ENCODE assay signal across 30 cellular contexts in the genomic region with DNA sequence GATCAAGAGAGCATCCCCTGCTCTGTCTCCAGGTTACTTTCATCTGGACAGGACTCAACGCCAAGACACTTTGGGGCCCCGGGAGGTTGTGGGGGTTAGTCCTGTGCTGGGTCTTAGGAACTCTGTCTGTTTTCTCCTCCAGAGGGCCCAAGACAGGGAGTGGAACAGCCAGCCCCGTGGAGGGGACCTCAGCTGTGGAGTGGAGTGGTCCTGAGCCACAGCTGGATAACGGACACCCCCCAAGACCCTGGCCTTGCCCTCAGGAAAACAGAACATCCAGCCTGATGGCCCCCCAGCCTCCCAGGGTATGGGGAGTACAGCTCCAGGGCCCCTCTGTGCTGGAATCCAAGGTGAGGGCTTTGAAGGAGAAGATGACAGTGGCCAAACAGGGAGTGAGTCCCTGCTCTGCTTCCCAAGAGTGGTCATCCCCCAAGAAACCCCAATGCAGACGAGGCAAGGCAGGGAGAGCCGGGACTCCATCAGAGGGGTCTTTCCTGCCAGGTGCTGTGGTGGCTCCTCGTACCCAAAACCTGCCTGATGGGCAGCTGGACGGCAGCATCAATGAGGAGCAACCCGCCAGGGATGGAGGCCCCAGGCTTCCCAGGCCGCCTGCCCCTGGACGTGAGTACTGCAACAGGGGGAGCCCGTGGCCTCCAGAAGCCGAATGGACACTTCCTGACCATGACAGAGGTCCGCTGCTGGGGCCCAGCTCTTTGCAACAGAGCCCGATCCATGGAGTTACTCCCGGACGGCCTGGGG. TPM values are rescaled to one million over a fixed set of nuclear protein-coding genes. Genes with fewer than 3 reads are reported as not detected.
"Had no signal": no experiment of that assay in that cellular context is flagged by ENCODE, and none has a peak within 500 bp of the region (broad histone marks: within the 10 kb centered on the region; RNA-seq: fewer than 3 reads in every experiment).

No MANE protein-coding gene starts in this region.

- H3K4me3 ChIP-seq: cardiac muscle cell, Peyer's patch had no signal

- ATAC-seq: activated CD8-positive, alpha-beta T cell treated with anti-CD3 and anti-CD28 coated beads for 36 hours; activated T-cell treated with anti-CD3 and anti-CD28 coated beads, Interleukin-2, amount 50 U/mL, for 72 hours; activated T-helper 17 cell treated with anti-CD3 and anti-CD28 coated beads, Interleukin-2, amount 50 U/mL, for 72 hours; PC-3 had no signal

- H3K9me3 ChIP-seq: Peyer's patch had no signal

- H3K27me3 ChIP-seq: Peyer's patch had no signal

- H3K27ac ChIP-seq: cardiac muscle cell, Peyer's patch, VCaP had no signal

- H3K36me3 ChIP-seq: cardiac muscle cell, Peyer's patch had no signal

- DNase-seq: activated CD4-positive, alpha-beta T cell treated with anti-CD3 and anti-CD28 coated beads for 1 hour; activated CD4-positive, alpha-beta T cell treated with anti-CD3 and anti-CD28 coated beads, Interleukin-2, amount 10 ng/mL, durations not matched to agents 24 days and 14 days; activated CD4-positive, alpha-beta T cell treated with anti-CD3 and anti-CD28 coated beads, Interleukin-2, amount 50 U/mL, for 4 hours; activated CD4-positive, CD25-positive, alpha-beta regulatory T cell; activated CD8-positive, alpha-beta T cell treated with anti-CD3 and anti-CD28 coated beads for 36 hours; activated effector memory CD4-positive, alpha-beta T cell treated with anti-CD3 and anti-CD28 coated beads, Interleukin-2, amount 50 U/mL, for 16 hours; activated naive CD4-positive, alpha-beta T cell; activated naive CD4-positive, alpha-beta T cell treated with anti-CD3 and anti-CD28 coated beads, Interleukin-2, amount 50 U/mL, for 16 hours; activated naive CD8-positive, alpha-beta T cell treated with anti-CD3 and anti-CD28 coated beads for 36 hours; activated T-cell treated with anti-CD3 and anti-CD28 coated beads, Interleukin-2, amount 50 U/mL, for 1 hour; activated T-cell treated with anti-CD3 and anti-CD28 coated beads, Interleukin-2, amount 50 U/mL, for 72 hours; amniotic stem cell; NCI-H1105; NCI-H1417 treated with DMSO at 0.1 percent for 48 hours; NCI-H1930; NCI-H2081 treated with DMSO at 0.1 percent for 48 hours; NCI-H345; NCI-H524 treated with DMSO at 0.1 percent for 48 hours; NK-92 treated with Interleukin-12 subunit alpha and Interleukin-12 subunit beta, amount 100 ng/mL, for 24 hours; PC-3; RPMI8226; SHP77 treated with DMSO at 0.1 percent for 48 hours; SW 1271; T-helper 1 cell; T-helper 2 cell; T-helper 9 cell had no signal

RNA-seq across cellular contexts. Expression of a gene that starts 3.5 kb away (rescaled TPM):
- total RNA-seq: PC-3 had no signal
